ENCODE assay signal across 12 cellular contexts in genomic region chr16:2981899-2982250, GRCh38. TPM values are rescaled to one million over a fixed set of nuclear protein-coding genes. Genes with fewer than 3 reads are reported as not detected.
DNase-seq lines count a peak whose midpoint lies in the region; ATAC-seq, FAIRE-seq and TF ChIP-seq lines count a peak whose summit lies in the region.
"Had no signal": no experiment of that assay in that cellular context is flagged by ENCODE, and none has a peak within 500 bp of the region (broad histone marks: within the 10 kb centered on the region; RNA-seq: fewer than 3 reads in every experiment).

No MANE protein-coding gene starts in this region.

- H3K79me2 ChIP-seq in Karpas-422 (ENCODE audit: low read length) (peaks cover 29% of the 10 kb centered on the region), K562 (ENCODE audit: control insufficient read depth, insufficient read depth, low read length) (peaks cover 41% of the 10 kb centered on the region)

- H3K27me3 ChIP-seq in Karpas-422 (ENCODE audit: low read length), result no peaks in the 10 kb centered on the region
- no peaks in the 10 kb centered on the region for H3K27me3 ChIP-seq in K562 (ENCODE audit: control insufficient read depth in 2 of 2, insufficient read depth in 2 of 2, low read length in 2 of 2)
- H3K27me3 ChIP-seq in body of pancreas, result no peaks in the 10 kb centered on the region

- H3K27me3 Mint-ChIP-seq in natural killer cell (ENCODE audit: low read depth in 2 of 2), result no peaks in the 10 kb centered on the region

- BruUV-seq in K562 (replicated peaks; lab: Mats Ljungman, UMichigan), result no TSS peak

- peaks cover 0 to 11% of the 10 kb centered on the region in 2 donors for H3K4me1 Mint-ChIP-seq in natural killer cell

- peak overlapping the region in 1 of 2 donors; percentile 62 for H3K27ac Mint-ChIP-seq in natural killer cell

- no peak overlapping the region for H2AFZ ChIP-seq in Karpas-422 (ENCODE audit: low read length)
- H2AFZ ChIP-seq in K562 (ENCODE audit: low read depth, low read length), result peak overlapping the region; percentile 72

- H3K27ac ChIP-seq in Karpas-422 (ENCODE audit: low read length), result no peak overlapping the region
- peak overlapping the region; percentile 99 for H3K27ac ChIP-seq in K562 (ENCODE audit: extremely low read depth, low read depth, low read length)
- no peak overlapping the region for H3K27ac ChIP-seq in body of pancreas

- H3K9ac ChIP-seq in Karpas-422 (ENCODE audit: low read length) (no peak overlapping the region), K562 (ENCODE audit: insufficient read depth in 1 of 2, low read depth in 2 of 2, low read length in 2 of 2) (peak overlapping the region; percentile 97 to 100)

- H3K4me3 ChIP-seq in Karpas-422 (ENCODE audit: low read length) (no peak overlapping the region), K562 (peak overlapping the region; percentile 63), body of pancreas (no peak overlapping the region)

- no peak; a peak in 1 of 4 replicates for TF ChIP-seq RAD21 in K562 (CRISPR knock-in tag; conservative IDR thresholded peaks at IDR 0.05 in 1 of 2, IDR thresholded peaks at IDR 0.05 in 1 of 2)

- no peaks in the 10 kb centered on the region for H3K9me1 ChIP-seq in K562 (ENCODE audit: control insufficient read depth, insufficient read depth, low read length)

- no peaks in the 10 kb centered on the region for H3K36me3 ChIP-seq in Karpas-422 (ENCODE audit: insufficient read depth, low read length)
- H3K36me3 ChIP-seq in K562 (ENCODE audit: control insufficient read depth, insufficient read depth, low read length), result peaks cover 26% of the 10 kb centered on the region; the same call in 2 of the 3 replicates
- H3K36me3 ChIP-seq in body of pancreas (replicated peaks in 1 of 2; ENCODE audit: insufficient read depth in 1 of 2, low read depth in 2 of 2), result no peaks in the 10 kb centered on the region

- POLR2A ChIA-PET in K562 (lab: Yijun Ruan, JAX), result interaction anchor here (0.8 to 3.5 kb wide), 9 partner anchors 9 to 98 kb away, joined by 3 to 23 read pairs (median 4); partner anchors contain the start of genes FLYWCH2 and PAQR4

- peak overlapping the region; percentile 99 for H3K4me2 ChIP-seq in Karpas-422 (ENCODE audit: low read depth, low read length, poor library complexity, severe bottlenecking)
- H3K4me2 ChIP-seq in K562 (ENCODE audit: insufficient read depth, low read length), result peak overlapping the region; percentile 97

- TF ChIP-seq CTCF in K562 (IDR thresholded peaks at IDR 0.05 in 2 of 3, conservative IDR thresholded peaks at IDR 0.05 in 1 of 3; ENCODE audit: insufficient read depth in 2 of 3, low read depth in 1 of 3, low read length in 3 of 3), result no peak
- no peak for TF ChIP-seq CTCF in natural killer cell (IDR thresholded peaks at IDR 0.05)
- TF ChIP-seq CTCF in body of pancreas (IDR thresholded peaks at IDR 0.05), result no peak

- WGBS in K562 (ENCODE audit: insufficient coverage, low coverage, missing lambda C conversion rate), result 0% methylated on average over 4 of the region's 4 CpGs
- WGBS in body of pancreas, 2 donors, result 71 to 76% methylated on average over 4 of the region's 4 CpGs

- no peak for TF ChIP-seq POLR2A in K562 (conservative IDR thresholded peaks at IDR 0.05)
- TF ChIP-seq POLR2A in body of pancreas (IDR thresholded peaks at IDR 0.05), result no peak

- H3K9me2 ChIP-seq in Karpas-422 (replicated peaks; ENCODE audit: insufficient read depth, low read length), result no peaks in the 10 kb centered on the region

- in situ Hi-C loops in K562 (cut with MboI), result no loop called here

- no peaks in the 10 kb centered on the region for H3K36me3 Mint-ChIP-seq in natural killer cell

- no peak for FAIRE-seq in K562 (lab: Jason Lieb, UNC)

- ATAC-seq in K562, result peak; percentile 5
- no peak for ATAC-seq in natural killer cell
- ATAC-seq in body of pancreas, result no peak
- no peak for ATAC-seq in HG03439 (IDR thresholded peaks at IDR 0.05; ENCODE audit: unreplicated experiment)

- no peaks in the 10 kb centered on the region for H3K9me3 ChIP-seq in Karpas-422 (ENCODE audit: low read length)
- H3K9me3 ChIP-seq in K562 (replicated peaks; ENCODE audit: control insufficient read depth, insufficient read depth, low read depth, low read length), result no peaks in the 10 kb centered on the region
- no peaks in the 10 kb centered on the region for H3K9me3 ChIP-seq in body of pancreas

- DNase-seq in ELF-1 (ENCODE audit: low read depth, low spot score), result peak; percentile 74
- no peak for DNase-seq in Karpas-422
- peak; percentile 49 to 69 (median 52) for DNase-seq in K562 (ENCODE audit: extremely low read depth in 1 of 4, low spot score in 3 of 4)
- DNase-seq in natural killer cell, result no peak
- no peak for DNase-seq in hepatic stellate cell (ENCODE audit: low spot score)
- DNase-seq in body of pancreas, result no peak
- DNase-seq: activated CD8-positive, alpha-beta memory T cell treated with anti-CD3 and anti-CD28 coated beads for 24 hours; NCI-H526 treated with DMSO at 0.1 percent for 48 hours; stimulated activated CD4-positive, alpha-beta T cell treated with anti-CD3 and anti-CD28 coated beads, Interleukin-15, amount 100 ng/mL, for 24 hours; stimulated activated naive CD4-positive, alpha-beta T cell had no signal

- no peaks in the 10 kb centered on the region for H3K9me3 Mint-ChIP-seq in natural killer cell

- H3K4me1 ChIP-seq in Karpas-422 (ENCODE audit: low read length) (peaks cover 47% of the 10 kb centered on the region), K562 (replicated peaks in 1 of 2; ENCODE audit: control insufficient read depth in 2 of 2, insufficient read depth in 2 of 2, low read length in 2 of 2) (peaks cover 19 to 77% of the 10 kb centered on the region in 2 experiments), body of pancreas (peaks cover 62% of the 10 kb centered on the region)

- CTCF ChIA-PET in K562 (lab: Yijun Ruan, JAX; ENCODE audit: low intra/inter-chr PET ratio), result interaction anchor here (0.5 to 0.6 kb wide), 2 partner anchors 106 to 1326 kb away, joined by 3 to 6 read pairs; no protein-coding TSS in a partner anchor

- no peaks in the 10 kb centered on the region for H4K20me1 ChIP-seq in Karpas-422 (ENCODE audit: insufficient read depth, low read depth, low read length)
- no peaks in the 10 kb centered on the region for H4K20me1 ChIP-seq in K562 (replicated peaks; ENCODE audit: control insufficient read depth, insufficient read depth, low read length)

- TF ChIP-seq EP300 in K562 (IDR thresholded peaks at IDR 0.05; ENCODE audit: low read length), result no peak

- peak overlapping the region; percentile 86 for H3K4me3 Mint-ChIP-seq in natural killer cell

- intact Hi-C loops in K562 (cut with micrococcal nuclease) (loop anchor here (2.0 to 5.0 kb wide), 4 partner anchors 13 to 110 kb away; partner anchors contain the start of gene PAQR4), natural killer cell (cut with micrococcal nuclease) (no loop called here), body of pancreas (cut with DNase I) (no loop called here)

RNA-seq across cellular contexts. Expression of gene PKMYT1, which starts 1.6 kb away (rescaled TPM):
- 17.6 and 30.3 TPM in 2 replicates for total RNA-seq in Karpas-422 (2014; rRNA removed; shearing (Covaris generic); ENCODE audit: low replicate concordance)
- 71.6 and 270 TPM in 2 replicates for total RNA-seq in K562 (2011; cell fraction: chromatin; rRNA removed; ENCODE audit: low replicate concordance)
- total RNA-seq in K562 (2011; cell fraction: nucleolus; rRNA removed), result 273 and 293 TPM in 2 replicates
- total RNA-seq in K562 (2011; cell fraction: nucleoplasm; rRNA removed), result 141 and 143 TPM in 2 replicates
- total RNA-seq in K562 (2014; rRNA removed) (85.5 and 110 TPM in 2 replicates), K562 (2014; rRNA removed; fragmentation: Illumina TruSeq; extraction: Trizol) (19.7 and 21.6 TPM in 2 replicates), K562 (2015; rRNA removed; fragmentation: Illumina TruSeq; extraction: Trizol) (37.8 and 42.5 TPM in 2 replicates), K562 (2021) (187 and 201 TPM in 2 replicates), natural killer cell (1 to 10 TPM; 2.6 to 5.9 (median 3.5) TPM), body of pancreas (under 1 TPM in 1 of 2 donors, not detected in 1; 0.26 TPM)
- polyA plus RNA-seq in K562 (2011; rRNA removed) (18.7 and 48.0 TPM in 2 replicates), K562 (2014; fragmentation: Illumina TruSeq; extraction: Trizol) (45.6 and 100 TPM in 2 replicates), K562 (2014; fragmentation: Nextera tagmentation; extraction: Ambion mirVana) (10 to 100 TPM in 1 of 2 experiments, 1 to 10 TPM in 1; 8.7 to 12.8 TPM), K562 (2014; rRNA removed) (84.1 and 112 TPM in 2 replicates)
- polyA plus RNA-seq in K562 (2011; cell fraction: cytosol; rRNA removed), result 32.9 and 123 TPM in 2 replicates
- 203 and 375 TPM in 2 replicates for polyA plus RNA-seq in K562 (2011; cell fraction: nucleus; rRNA removed)
- polyA plus RNA-seq in K562 (2012), result 106 and 151 TPM in 2 replicates
- 6.2 and 8.2 TPM in 2 replicates for polyA minus RNA-seq in K562 (2011; rRNA and poly(A)+ RNA removed)
- 33.3 and 34.1 TPM in 2 replicates for polyA minus RNA-seq in K562 (2011; cell fraction: cytosol; rRNA and poly(A)+ RNA removed)
- 65.0 and 81.9 TPM in 2 replicates for polyA minus RNA-seq in K562 (2011; cell fraction: nucleus; rRNA and poly(A)+ RNA removed)

RNA-seq across cellular contexts. Expression of gene PAQR4, which starts 12.7 kb away (rescaled TPM):
- 30.7 and 44.0 TPM in 2 replicates for total RNA-seq in Karpas-422 (2014; rRNA removed; shearing (Covaris generic); ENCODE audit: low replicate concordance)
- total RNA-seq in K562 (2011; cell fraction: chromatin; rRNA removed; ENCODE audit: low replicate concordance), result 19.5 and 61.4 TPM in 2 replicates
- 51.0 and 53.6 TPM in 2 replicates for total RNA-seq in K562 (2011; cell fraction: nucleolus; rRNA removed)
- total RNA-seq in K562 (2011; cell fraction: nucleoplasm; rRNA removed), result 31.3 and 34.3 TPM in 2 replicates
- total RNA-seq in K562 (2014; rRNA removed), result 25.3 and 30.1 TPM in 2 replicates
- 8.2 and 10.7 TPM in 2 replicates for total RNA-seq in K562 (2014; rRNA removed; fragmentation: Illumina TruSeq; extraction: Trizol)
- total RNA-seq in K562 (2015; rRNA removed; fragmentation: Illumina TruSeq; extraction: Trizol), result 19.5 and 22.0 TPM in 2 replicates
- total RNA-seq in K562 (2021), result 40.4 TPM in 2 replicates
- 11.6 and 14.6 TPM in 2 replicates for polyA plus RNA-seq in K562 (2011; rRNA removed)
- polyA plus RNA-seq in K562 (2011; cell fraction: cytosol; rRNA removed), result 16.4 and 41.9 TPM in 2 replicates
- polyA plus RNA-seq in K562 (2011; cell fraction: nucleus; rRNA removed), result 40.3 and 69.3 TPM in 2 replicates
- polyA plus RNA-seq in K562 (2012), result 21.4 and 26.0 TPM in 2 replicates
- 21.1 and 27.8 TPM in 2 replicates for polyA plus RNA-seq in K562 (2014; fragmentation: Illumina TruSeq; extraction: Trizol)
- 1 to 10 TPM in 1 of 2 experiments, under 1 TPM in 1; 0.62 to 1.0 TPM for polyA plus RNA-seq in K562 (2014; fragmentation: Nextera tagmentation; extraction: Ambion mirVana)
- 28.9 and 31.6 TPM in 2 replicates for polyA plus RNA-seq in K562 (2014; rRNA removed)
- 4.7 and 8.4 TPM in 2 replicates for polyA minus RNA-seq in K562 (2011; rRNA and poly(A)+ RNA removed)
- polyA minus RNA-seq in K562 (2011; cell fraction: cytosol; rRNA and poly(A)+ RNA removed), result 13.9 and 18.4 TPM in 2 replicates
- polyA minus RNA-seq in K562 (2011; cell fraction: nucleus; rRNA and poly(A)+ RNA removed), result 10.0 and 12.0 TPM in 2 replicates
- total RNA-seq in natural killer cell, result 1 to 10 TPM; 2.9 to 4.4 (median 3.5) TPM
- 10 to 100 TPM in 1 of 2 donors, 1 to 10 TPM in 1; 8.8 to 13.2 TPM for total RNA-seq in body of pancreas

RNA-seq across cellular contexts. Expression of gene KREMEN2, which starts 17.8 kb away (rescaled TPM):
- 3.4 and 8.5 TPM in 2 replicates for total RNA-seq in Karpas-422 (2014; rRNA removed; shearing (Covaris generic); ENCODE audit: low replicate concordance)
- total RNA-seq in K562 (2011; cell fraction: chromatin; rRNA removed; ENCODE audit: low replicate concordance), result 1.7 and 9.3 TPM in 2 replicates
- 17.9 and 19.0 TPM in 2 replicates for total RNA-seq in K562 (2011; cell fraction: nucleolus; rRNA removed)
- total RNA-seq in K562 (2011; cell fraction: nucleoplasm; rRNA removed), result 5.8 and 6.7 TPM in 2 replicates
- 7.7 and 8.6 TPM in 2 replicates for total RNA-seq in K562 (2014; rRNA removed)
- 0.67 and 0.84 TPM in 2 replicates for total RNA-seq in K562 (2014; rRNA removed; fragmentation: Illumina TruSeq; extraction: Trizol)
- 1.5 and 2.0 TPM in 2 replicates for total RNA-seq in K562 (2015; rRNA removed; fragmentation: Illumina TruSeq; extraction: Trizol)
- total RNA-seq in K562 (2021), result 7.6 and 8.2 TPM in 2 replicates
- polyA plus RNA-seq in K562 (2011; rRNA removed), result 1.4 and 3.1 TPM in 2 replicates
- 3.1 and 10.2 TPM in 2 replicates for polyA plus RNA-seq in K562 (2011; cell fraction: cytosol; rRNA removed)
- 14.7 and 20.3 TPM in 2 replicates for polyA plus RNA-seq in K562 (2011; cell fraction: nucleus; rRNA removed)
- polyA plus RNA-seq in K562 (2012), result 1.2 and 3.0 TPM in 2 replicates
- 0.25 and 1.5 TPM in 2 replicates for polyA plus RNA-seq in K562 (2014; fragmentation: Illumina TruSeq; extraction: Trizol)
- under 1 TPM in 1 of 2 experiments, not detected in 1; 0.04 TPM for polyA plus RNA-seq in K562 (2014; fragmentation: Nextera tagmentation; extraction: Ambion mirVana)
- polyA plus RNA-seq in K562 (2014; rRNA removed), result 7.1 and 7.5 TPM in 2 replicates
- polyA minus RNA-seq in K562 (2011; rRNA and poly(A)+ RNA removed), result 0.21 and 0.30 TPM in 2 replicates
- 2.8 and 2.9 TPM in 2 replicates for polyA minus RNA-seq in K562 (2011; cell fraction: cytosol; rRNA and poly(A)+ RNA removed)
- polyA minus RNA-seq in K562 (2011; cell fraction: nucleus; rRNA and poly(A)+ RNA removed), result 2.4 and 2.9 TPM in 2 replicates
- total RNA-seq in natural killer cell, result under 1 TPM in 1 of 3 donors, not detected in 2; 0.16 TPM
- 1 to 10 TPM in 1 of 2 donors, not detected in 1; 6.3 TPM for total RNA-seq in body of pancreas
- total RNA-seq: omental fat pad had no signal

RNA-seq across cellular contexts. Expression of gene CLDN9, which starts 30.8 kb away (rescaled TPM):
- not detected in 2 replicates for total RNA-seq in Karpas-422 (2014; rRNA removed; shearing (Covaris generic); ENCODE audit: low replicate concordance)
- total RNA-seq in K562 (2011; cell fraction: chromatin; rRNA removed; ENCODE audit: low replicate concordance), result 0.99 and 3.1 TPM in 2 replicates
- 2.0 and 3.0 TPM in 2 replicates for total RNA-seq in K562 (2011; cell fraction: nucleolus; rRNA removed)
- total RNA-seq in K562 (2011; cell fraction: nucleoplasm; rRNA removed), result 1.1 and 1.5 TPM in 2 replicates
- total RNA-seq in K562 (2014; rRNA removed), result 0.12 TPM in 1 of 2 replicates, not detected in the other
- not detected in 2 replicates for total RNA-seq in K562 (2014; rRNA removed; fragmentation: Illumina TruSeq; extraction: Trizol)
- total RNA-seq in K562 (2015; rRNA removed; fragmentation: Illumina TruSeq; extraction: Trizol), result 0.15 and 0.22 TPM in 2 replicates
- total RNA-seq in K562 (2021), result 0.40 and 0.44 TPM in 2 replicates
- 0.18 and 0.27 TPM in 2 replicates for polyA plus RNA-seq in K562 (2011; rRNA removed)
- 0.29 and 0.36 TPM in 2 replicates for polyA plus RNA-seq in K562 (2011; cell fraction: cytosol; rRNA removed)
- polyA plus RNA-seq in K562 (2011; cell fraction: nucleus; rRNA removed), result 1.6 and 2.9 TPM in 2 replicates
- 0.79 and 2.7 TPM in 2 replicates for polyA plus RNA-seq in K562 (2012)
- polyA plus RNA-seq in K562 (2014; fragmentation: Illumina TruSeq; extraction: Trizol), result 0.10 and 0.12 TPM in 2 replicates
- polyA plus RNA-seq in K562 (2014; fragmentation: Nextera tagmentation; extraction: Ambion mirVana), result not detected
- 0.16 and 0.24 TPM in 2 replicates for polyA plus RNA-seq in K562 (2014; rRNA removed)
- 0.09 and 0.18 TPM in 2 replicates for polyA minus RNA-seq in K562 (2011; rRNA and poly(A)+ RNA removed)
- polyA minus RNA-seq in K562 (2011; cell fraction: cytosol; rRNA and poly(A)+ RNA removed), result 1.1 TPM in 1 of 2 replicates, not detected in the other
- polyA minus RNA-seq in K562 (2011; cell fraction: nucleus; rRNA and poly(A)+ RNA removed), result 0.54 and 1.00 TPM in 2 replicates
- under 1 TPM in 2 of 3 donors, not detected in 1; 0.34 to 0.35 TPM for total RNA-seq in natural killer cell
- total RNA-seq in body of pancreas, result 10 to 100 TPM in 1 of 2 donors, 1 to 10 TPM in 1; 4.7 to 11.2 TPM

RNA-seq across cellular contexts. Expression of gene CLDN6, which starts 36.1 kb away (rescaled TPM):
- not detected in 2 replicates for total RNA-seq in Karpas-422 (2014; rRNA removed; shearing (Covaris generic); ENCODE audit: low replicate concordance)
- 0.53 and 0.65 TPM in 2 replicates for total RNA-seq in K562 (2011; cell fraction: chromatin; rRNA removed; ENCODE audit: low replicate concordance)
- 2.2 and 2.5 TPM in 2 replicates for total RNA-seq in K562 (2011; cell fraction: nucleolus; rRNA removed)
- 0.73 and 0.76 TPM in 2 replicates for total RNA-seq in K562 (2011; cell fraction: nucleoplasm; rRNA removed)
- 0.23 and 0.49 TPM in 2 replicates for total RNA-seq in K562 (2014; rRNA removed)
- total RNA-seq in K562 (2014; rRNA removed; fragmentation: Illumina TruSeq; extraction: Trizol), result 0.22 and 0.38 TPM in 2 replicates
- total RNA-seq in K562 (2015; rRNA removed; fragmentation: Illumina TruSeq; extraction: Trizol), result 0.26 TPM in 1 of 2 replicates, not detected in the other
- total RNA-seq in K562 (2021), result 0.75 and 1.1 TPM in 2 replicates
- 0.56 and 0.93 TPM in 2 replicates for polyA plus RNA-seq in K562 (2011; rRNA removed)
- 0.58 and 1.1 TPM in 2 replicates for polyA plus RNA-seq in K562 (2011; cell fraction: cytosol; rRNA removed)
- polyA plus RNA-seq in K562 (2011; cell fraction: nucleus; rRNA removed), result 0.24 and 0.42 TPM in 2 replicates
- 0.49 and 1.1 TPM in 2 replicates for polyA plus RNA-seq in K562 (2012)
- 0.45 and 0.83 TPM in 2 replicates for polyA plus RNA-seq in K562 (2014; fragmentation: Illumina TruSeq; extraction: Trizol)
- not detected for polyA plus RNA-seq in K562 (2014; fragmentation: Nextera tagmentation; extraction: Ambion mirVana)
- 0.20 and 0.32 TPM in 2 replicates for polyA plus RNA-seq in K562 (2014; rRNA removed)
- 0.32 and 0.39 TPM in 2 replicates for polyA minus RNA-seq in K562 (2011; rRNA and poly(A)+ RNA removed)
- polyA minus RNA-seq in K562 (2011; cell fraction: cytosol; rRNA and poly(A)+ RNA removed), result 1.0 and 2.1 TPM in 2 replicates
- not detected in 2 replicates for polyA minus RNA-seq in K562 (2011; cell fraction: nucleus; rRNA and poly(A)+ RNA removed)
- not detected for total RNA-seq in natural killer cell
- total RNA-seq in body of pancreas, result under 1 TPM; 0.33 to 0.78 TPM
- total RNA-seq: omental fat pad had no signal

Comparison
In these comparisons a context has a peak if more than half of its experiments do, and no peak if none do; other contexts are left out.
1. DNase-seq: peak in ELF-1 (single experiment) and K562 (4 of 4); none in Karpas-422 (single experiment), natural killer cell (single experiment), hepatic stellate cell (single experiment) and body of pancreas (0 of 4).